ENCODE assay signal across 26 cellular contexts in the genomic region with DNA sequence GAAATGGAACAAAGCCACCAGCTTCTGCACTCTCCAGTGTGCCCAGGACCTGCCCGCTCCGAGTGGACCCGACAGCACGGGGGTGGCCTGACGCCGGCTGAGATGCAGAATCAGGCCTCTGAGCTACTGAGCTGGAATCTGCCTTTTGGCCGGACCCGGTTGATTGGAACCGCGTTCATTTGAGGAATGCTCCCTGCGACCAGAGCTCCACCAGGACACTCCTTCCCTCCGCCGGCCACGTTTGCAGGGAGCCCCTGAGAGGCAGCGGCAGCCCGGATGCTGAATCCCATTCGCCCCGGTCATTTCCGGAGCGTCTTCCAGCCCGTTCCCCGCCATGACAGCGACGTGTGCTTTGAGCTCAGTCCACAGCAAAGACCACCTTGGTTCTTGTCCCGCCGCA.
DNase-seq lines count a peak whose midpoint lies in the region; ATAC-seq and TF ChIP-seq lines count a peak whose summit lies in the region.
"Had no signal": no experiment of that assay in that cellular context is flagged by ENCODE, and none has a peak within 500 bp of the region (broad histone marks: within the 10 kb centered on the region; RNA-seq: fewer than 3 reads in every experiment).

No MANE protein-coding gene starts in this region.

- no peak overlapping the region for H2BK5ac ChIP-seq in IMR-90 (ENCODE audit: low read depth, low read length, poor library complexity, severe bottlenecking)

- no peaks in the 10 kb centered on the region for H3K36me3 ChIP-seq in GM23338 (ENCODE audit: insufficient read depth)
- no peaks in the 10 kb centered on the region for H3K36me3 ChIP-seq in IMR-90 (ENCODE audit: control insufficient read depth, insufficient read depth, low read length)
- H3K36me3 ChIP-seq in endodermal cell (ENCODE audit: control insufficient read depth, insufficient read depth, low read length): no peaks in the 10 kb centered on the region
- H3K36me3 ChIP-seq in testis (ENCODE audit: low read depth, missing control alignments): no peaks in the 10 kb centered on the region
- H3K36me3 ChIP-seq: BE2C, BLaER1 had no signal

- H2AK5ac ChIP-seq in IMR-90 (ENCODE audit: low read depth, low read length): no peak overlapping the region

- H4K20me1 ChIP-seq in GM23338 (replicated peaks; ENCODE audit: insufficient read depth) (no peaks in the 10 kb centered on the region), IMR-90 (ENCODE audit: insufficient read depth, low read length) (no peaks in the 10 kb centered on the region)
- H4K20me1 ChIP-seq: BLaER1 had no signal

- TF ChIP-seq CTCF in GM23338 (conservative IDR thresholded peaks at IDR 0.05; ENCODE audit: low read depth in 2 of 2) (no peak), IMR-90 (conservative IDR thresholded peaks at IDR 0.05; ENCODE audit: low read depth, low read length) (no peak), endodermal cell (conservative IDR thresholded peaks at IDR 0.05) (no peak), testis (IDR thresholded peaks at IDR 0.05) (no peak)

- no peaks in the 10 kb centered on the region for H3F3A ChIP-seq in GM23338 (replicated peaks; ENCODE audit: low read depth)

- no peaks in the 10 kb centered on the region for H3K79me1 ChIP-seq in IMR-90 (ENCODE audit: low read depth in 1 of 2, low read length in 2 of 2)

- no peak overlapping the region for H3K56ac ChIP-seq in IMR-90 (ENCODE audit: extremely low read depth, insufficient read depth, low read length)

- ATAC-seq in GM23338 (peak; percentile 34; the same call in 1 of the 3 replicates), IMR-90 (ENCODE audit: low read depth) (no peak), GM19395 (IDR thresholded peaks at IDR 0.05; ENCODE audit: unreplicated experiment) (no peak), GM18868 (IDR thresholded peaks at IDR 0.05; ENCODE audit: unreplicated experiment) (no peak)
- ATAC-seq: GM12878 had no signal

- H3K9ac ChIP-seq in IMR-90 (ENCODE audit: low read depth, low read length): no peak overlapping the region
- no peak overlapping the region for H3K9ac ChIP-seq in endodermal cell (ENCODE audit: extremely low read depth, low read length, poor library complexity, severe bottlenecking)
- H3K9ac ChIP-seq: BLaER1 had no signal

- H3K27ac ChIP-seq in GM23338 (ENCODE audit: low read depth) (no peak overlapping the region), IMR-90 (ENCODE audit: insufficient read depth, low read length) (no peak overlapping the region), endodermal cell (ENCODE audit: low read depth, low read length) (no peak overlapping the region), testis (no peak overlapping the region)
- H3K27ac ChIP-seq: 22Rv1, BLaER1 had no signal

- H2BK15ac ChIP-seq in IMR-90 (ENCODE audit: low read depth, low read length): no peak overlapping the region

- H3K4me3 Mint-ChIP-seq in GM23338 (no peak overlapping the region), endodermal cell (no peak overlapping the region)
- H3K4me3 Mint-ChIP-seq: CD14-positive monocyte; CD4-positive, alpha-beta memory T cell; CD4-positive, CD25-positive, alpha-beta regulatory T cell; CD8-positive, alpha-beta memory T cell had no signal

- H3K79me2 ChIP-seq in GM23338 (replicated peaks; ENCODE audit: insufficient read depth): no peaks in the 10 kb centered on the region

- no peaks in the 10 kb centered on the region for H3K9me3 Mint-ChIP-seq in GM23338
- no peaks in the 10 kb centered on the region for H3K9me3 Mint-ChIP-seq in endodermal cell
- H3K9me3 Mint-ChIP-seq: CD4-positive, alpha-beta memory T cell; CD4-positive, CD25-positive, alpha-beta regulatory T cell; CD8-positive, alpha-beta memory T cell had no signal

- TF ChIP-seq RAD21 in IMR-90 (IDR thresholded peaks at IDR 0.05; ENCODE audit: low read length): no peak

- WGBS in IMR-90 (ENCODE audit: extremely low coverage in 2 of 2, insufficient read length in 1 of 2), 2 experiments: 78% methylated on average over 18 of the region's 26 CpGs; no CpG with 5 or more reads in 1 of the 2 experiments
- 93 to 97% methylated on average over 21 to 26 of the region's 26 CpGs for WGBS in endodermal cell (ENCODE audit: insufficient coverage in 1 of 2, insufficient read length in 1 of 2), 2 experiments
- WGBS in testis, 2 donors: 84 to 85% methylated on average over 20 to 26 of the region's 26 CpGs

- no peak overlapping the region for H3K4me2 ChIP-seq in GM23338
- no peak overlapping the region for H3K4me2 ChIP-seq in IMR-90 (ENCODE audit: low read depth, low read length)
- H3K4me2 ChIP-seq: BLaER1 had no signal

- H3K36me3 Mint-ChIP-seq in GM23338 (ENCODE audit: low read depth) (no peaks in the 10 kb centered on the region), endodermal cell (ENCODE audit: low read depth) (no peaks in the 10 kb centered on the region)
- H3K36me3 Mint-ChIP-seq: CD14-positive monocyte; CD4-positive, alpha-beta memory T cell; CD4-positive, CD25-positive, alpha-beta regulatory T cell; CD8-positive, alpha-beta memory T cell had no signal

- in situ Hi-C loops in IMR-90 (cut with MboI; ENCODE audit: low sequenced_read_pairs): no loop called here

- H4K91ac ChIP-seq in IMR-90 (ENCODE audit: insufficient read depth, low read depth, low read length): no peak overlapping the region

- dilution Hi-C loops in IMR-90 (cut with HindIII; ENCODE audit: low sequenced_read_pairs, unreplicated experiment): no loop called here

- H3K14ac ChIP-seq in IMR-90 (replicated peaks; ENCODE audit: low read depth, low read length): no peak overlapping the region

- DNase-seq in GM23338 (ENCODE audit: low spot score) (peak; percentile 34), IMR-90 (no peak), endodermal cell (peak; percentile 36), testis (peak; percentile 50), A172 (ENCODE audit: low spot score) (no peak), SKM-1 (lab: John Stamatoyannopoulos, UW; ENCODE audit: unreplicated experiment) (no peak)
- DNase-seq: ACHN; BE2C; C1 segment of cervical spinal cord; CD4-positive, alpha-beta memory T cell; CD4-positive, CD25-positive, alpha-beta regulatory T cell; CD8-positive, alpha-beta memory T cell; COR-L47; DMS 273 treated with DMSO at 0.1 percent for 48 hours; DMS153; DMS53; DMS79; DND-41; EL; GDM1 had no signal

- H3K4me3 ChIP-seq in GM23338 (no peak overlapping the region), IMR-90 (ENCODE audit: insufficient read depth, low read depth, low read length) (no peak overlapping the region), endodermal cell (ENCODE audit: low read length) (no peak overlapping the region), testis (peak overlapping the region; percentile 20 to 38)
- H3K4me3 ChIP-seq: BLaER1, GM12878 had no signal

- CTCF ChIA-PET in IMR-90 (lab: Yijun Ruan, JAX): no interaction called here

- BruUV-seq in IMR-90 (replicated peaks; lab: Mats Ljungman, UMichigan): no TSS peak

- no peak overlapping the region for H4K5ac ChIP-seq in IMR-90 (ENCODE audit: low read depth, low read length)

- H2AFZ ChIP-seq in GM23338: peak overlapping the region; percentile 43; the same call in 1 of the 2 replicates
- H2AFZ ChIP-seq in IMR-90 (replicated peaks; ENCODE audit: low read length, poor library complexity): no peak overlapping the region

- no peak overlapping the region for H3K23ac ChIP-seq in IMR-90 (ENCODE audit: low read depth, low read length)

- H3K27me3 ChIP-seq in GM23338 (ENCODE audit: insufficient read depth) (no peaks in the 10 kb centered on the region), IMR-90 (ENCODE audit: control insufficient read depth, insufficient read depth, low read length) (no peaks in the 10 kb centered on the region), endodermal cell (ENCODE audit: control insufficient read depth, insufficient read depth, low read length, poor library complexity, severe bottlenecking) (no peaks in the 10 kb centered on the region), testis (no peaks in the 10 kb centered on the region)
- H3K27me3 ChIP-seq: BE2C, BLaER1 had no signal

- no peak overlapping the region for H3K27ac Mint-ChIP-seq in GM23338
- no peak overlapping the region for H3K27ac Mint-ChIP-seq in endodermal cell
- H3K27ac Mint-ChIP-seq: CD14-positive monocyte; CD4-positive, alpha-beta memory T cell had no signal

- no peak overlapping the region for H2BK120ac ChIP-seq in IMR-90 (ENCODE audit: low read depth, low read length)

- H3K18ac ChIP-seq in IMR-90 (ENCODE audit: low read depth, low read length): no peak overlapping the region

- H3K9me2 ChIP-seq in GM23338 (ENCODE audit: insufficient read depth): no peaks in the 10 kb centered on the region

- intact Hi-C loops in IMR-90 (cut with micrococcal nuclease): no loop called here
- intact Hi-C loops in testis (cut with DNase I; ENCODE audit: low total_unique reads): no loop called here

- no peak overlapping the region for H2BK20ac ChIP-seq in IMR-90 (ENCODE audit: low read depth, low read length)

- no peak overlapping the region for H4K8ac ChIP-seq in IMR-90 (ENCODE audit: low read depth in 2 of 2, low read length in 2 of 2)

- H3K9me3 ChIP-seq in IMR-90 (ENCODE audit: control insufficient read depth, insufficient read depth, low read length) (peaks cover 2% of the 10 kb centered on the region; the same call in 1 of the 2 replicates), endodermal cell (ENCODE audit: control insufficient read depth, low read length) (no peaks in the 10 kb centered on the region), testis (no peaks in the 10 kb centered on the region)
- H3K9me3 ChIP-seq: BE2C, BLaER1 had no signal

- no peaks in the 10 kb centered on the region for H3K4me1 Mint-ChIP-seq in GM23338
- H3K4me1 Mint-ChIP-seq in endodermal cell: peaks cover 5% of the 10 kb centered on the region
- H3K4me1 Mint-ChIP-seq: CD14-positive monocyte; CD4-positive, alpha-beta memory T cell; CD4-positive, CD25-positive, alpha-beta regulatory T cell; CD8-positive, alpha-beta memory T cell had no signal

- H2AK9ac ChIP-seq in IMR-90 (replicated peaks; ENCODE audit: low read depth, low read length, poor library complexity): peak overlapping the region; percentile 5

- H3K27me3 Mint-ChIP-seq in GM23338 (ENCODE audit: insufficient read depth, low read depth, poor library complexity): peaks cover 6% of the 10 kb centered on the region
- no peaks in the 10 kb centered on the region for H3K27me3 Mint-ChIP-seq in endodermal cell (ENCODE audit: insufficient read depth)

- H3K4ac ChIP-seq in IMR-90 (ENCODE audit: low read depth, low read length): no peak overlapping the region

- POLR2A ChIA-PET in IMR-90 (lab: Charles Lee; ENCODE audit: unreplicated experiment): no interaction called here

- TF ChIP-seq POLR2A in IMR-90 (IDR thresholded peaks at IDR 0.05; ENCODE audit: low read depth, low read length) (no peak), testis (IDR thresholded peaks at IDR 0.05) (no peak)

- no peaks in the 10 kb centered on the region for H3K9me1 ChIP-seq in IMR-90 (ENCODE audit: insufficient read depth, low read length)

- H3K4me1 ChIP-seq in GM23338 (ENCODE audit: insufficient read depth): no peaks in the 10 kb centered on the region
- no peaks in the 10 kb centered on the region for H3K4me1 ChIP-seq in IMR-90 (ENCODE audit: control insufficient read depth, insufficient read depth, low read length)
- peaks cover 3% of the 10 kb centered on the region for H3K4me1 ChIP-seq in endodermal cell (ENCODE audit: control insufficient read depth, insufficient read depth, low read length)
- H3K4me1 ChIP-seq in testis: no peaks in the 10 kb centered on the region
- H3K4me1 ChIP-seq: BE2C, BLaER1 had no signal

TF ChIP-seq in GM23338, 12 proteins besides CTCF, POLR2A, EP300 and RAD21 (continues in another document):
- no peak for TF ChIP-seq JUNB (IDR thresholded peaks at IDR 0.05; ENCODE audit: unreplicated experiment)

Comparison
In these comparisons a context has a peak if more than half of its experiments do, and no peak if none do; other contexts are left out.
1. DNase-seq: peak in GM23338 (single experiment), endodermal cell (single experiment) and testis (single experiment); none in IMR-90 (single experiment), A172 (single experiment) and SKM-1 (single experiment).
2. H3K4me3 ChIP-seq: peak in testis (2 of 2); none in GM23338 (single experiment), IMR-90 (single experiment) and endodermal cell (single experiment).